Comparison of ENCODE assay signal across 13 cellular contexts in the genomic region with DNA sequence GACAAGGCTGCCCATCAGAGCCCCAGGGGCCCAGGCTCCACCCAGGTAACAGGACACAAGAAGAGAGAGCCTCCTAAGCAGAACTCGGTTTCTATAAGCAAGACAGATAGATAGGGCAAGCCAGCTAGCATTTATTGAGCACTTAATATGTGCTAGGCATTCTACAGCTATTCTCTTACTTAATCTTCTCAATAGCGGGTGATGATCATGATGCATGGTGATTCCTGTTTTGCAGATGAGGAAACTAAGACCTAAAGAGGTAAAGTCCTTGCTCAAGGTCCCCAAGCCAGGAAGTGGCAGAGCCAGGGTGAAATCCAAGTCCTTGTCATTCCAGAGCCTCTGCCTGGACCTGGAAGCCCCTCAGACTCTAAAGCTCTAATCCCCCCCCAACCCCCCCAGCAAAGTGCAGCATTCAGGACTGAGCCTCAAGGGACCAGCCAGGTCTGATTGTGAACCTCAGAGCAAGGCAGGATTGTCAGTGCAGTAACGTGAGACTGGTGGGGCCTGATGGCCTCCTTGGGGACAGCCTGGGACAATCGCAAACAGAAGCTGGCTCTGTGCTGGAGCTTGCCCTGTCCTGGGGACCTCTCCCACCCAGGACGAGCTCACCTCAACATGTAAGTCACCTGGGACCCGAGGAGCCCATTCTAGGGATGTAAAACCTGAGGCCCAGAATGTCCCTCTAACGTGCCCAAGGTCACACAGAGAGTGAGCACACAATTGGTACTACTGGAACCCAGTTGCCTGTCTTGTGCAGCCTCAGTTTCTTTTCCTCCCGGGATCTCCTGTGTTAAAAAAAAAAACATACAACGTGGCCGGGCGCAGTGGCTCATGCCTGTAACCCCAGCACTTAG. TPM values are rescaled to one million over a fixed set of nuclear protein-coding genes. Genes with fewer than 3 reads are reported as not detected.
A peak's percentile ranks its signal among the peaks of the same experiment; 100 is the strongest.
DNase-seq lines count a peak whose midpoint lies in the region; ATAC-seq and TF ChIP-seq lines count a peak whose summit lies in the region.
"Had no signal": no experiment of that assay in that cellular context is flagged by ENCODE, and none has a peak within 500 bp of the region (broad histone marks: within the 10 kb centered on the region; RNA-seq: fewer than 3 reads in every experiment).

No MANE protein-coding gene starts in this region.

- DNase-seq in CD4-positive, CD25-positive, alpha-beta regulatory T cell = no peak
- DNase-seq in left colon (no peak), NCI-H2107 treated with DMSO at 0.1 percent for 48 hours (lab: John Stamatoyannopoulos, UW; ENCODE audit: unreplicated experiment) (no peak), iPS-NIHi11 (ENCODE audit: low spot score) (no peak), NCI-H526 (lab: John Stamatoyannopoulos, UW) (no peak)
- DNase-seq: NCI-H1048, NCI-H748 treated with DMSO at 0.1 percent for 48 hours, SIG-M5 had no signal

- H3F3A ChIP-seq in OCI-LY1 (ENCODE audit: insufficient read depth, low read length) = no peaks in the 10 kb centered on the region

- ATAC-seq in CD4-positive, CD25-positive, alpha-beta regulatory T cell (ENCODE audit: low read depth in 2 of 2) = no peak
- ATAC-seq in left colon (peak; percentile 14), HG03280 (IDR thresholded peaks at IDR 0.05; ENCODE audit: unreplicated experiment) (no peak)

- H3K9me3 ChIP-seq in CD4-positive, CD25-positive, alpha-beta regulatory T cell (ENCODE audit: control insufficient read depth in 2 of 2, low read length in 2 of 2) = no peaks in the 10 kb centered on the region
- no peaks in the 10 kb centered on the region for H3K9me3 ChIP-seq in OCI-LY1 (ENCODE audit: low read length)
- H3K9me3 ChIP-seq in skeletal muscle tissue (ENCODE audit: control insufficient read depth in 3 of 3, low read length in 3 of 3) = peaks cover 0 to 2% (median 0%) of the 10 kb centered on the region in 3 donors
- H3K9me3 ChIP-seq: BE2C, HAP-1 had no signal

- H3K27ac ChIP-seq in CD4-positive, CD25-positive, alpha-beta regulatory T cell (ENCODE audit: insufficient read depth, low read length, poor library complexity, severe bottlenecking) = no peak overlapping the region
- H3K27ac ChIP-seq in OCI-LY1 (ENCODE audit: low read depth, low read length, poor library complexity, severe bottlenecking) (peak overlapping the region; percentile 59), skeletal muscle tissue (ENCODE audit: low read depth, low read length) (peak overlapping the region; percentile 64)

- H3K4me3 ChIP-seq in CD4-positive, CD25-positive, alpha-beta regulatory T cell (ENCODE audit: low read depth, low read length) = no peak overlapping the region
- H3K4me3 ChIP-seq in OCI-LY1 (ENCODE audit: low read depth, low read length, poor library complexity, severe bottlenecking) (no peak overlapping the region), skeletal muscle tissue (ENCODE audit: low read length in 3 of 3) (no peak overlapping the region)
- H3K4me3 ChIP-seq: HAP-1 had no signal

- H3K4me2 ChIP-seq in OCI-LY1 (ENCODE audit: low read length) = no peak overlapping the region

- H3K4me3 Mint-ChIP-seq in CD4-positive, CD25-positive, alpha-beta regulatory T cell = no peak overlapping the region

- H3K4me1 Mint-ChIP-seq in CD4-positive, CD25-positive, alpha-beta regulatory T cell = peaks cover 0 to 5% (median 0%) of the 10 kb centered on the region in 4 donors

- H3K79me2 ChIP-seq in OCI-LY1 (ENCODE audit: insufficient read depth, low read length) = no peaks in the 10 kb centered on the region

- H3K27me3 ChIP-seq in CD4-positive, CD25-positive, alpha-beta regulatory T cell (ENCODE audit: control insufficient read depth, insufficient read depth, low read length) = no peaks in the 10 kb centered on the region
- H3K27me3 ChIP-seq in OCI-LY1 (ENCODE audit: insufficient read depth, low read length) (no peaks in the 10 kb centered on the region), skeletal muscle tissue (ENCODE audit: control insufficient read depth in 3 of 3, insufficient read depth in 3 of 3, low read length in 3 of 3) (no peaks in the 10 kb centered on the region)
- H3K27me3 ChIP-seq: BE2C had no signal

- H4K20me1 ChIP-seq in OCI-LY1 (ENCODE audit: insufficient read depth, low read length) = no peaks in the 10 kb centered on the region

- no peaks in the 10 kb centered on the region for H3K9me2 ChIP-seq in OCI-LY1 (ENCODE audit: low read depth, low read length)

- H3K4me1 ChIP-seq in CD4-positive, CD25-positive, alpha-beta regulatory T cell (ENCODE audit: control insufficient read depth, insufficient read depth, low read length, poor library complexity, severe bottlenecking) = peaks cover 5% of the 10 kb centered on the region
- H3K4me1 ChIP-seq in OCI-LY1 (ENCODE audit: insufficient read depth, low read length, severe bottlenecking) = peaks cover 28% of the 10 kb centered on the region
- H3K4me1 ChIP-seq in skeletal muscle tissue (ENCODE audit: control insufficient read depth in 3 of 3, insufficient read depth in 3 of 3, low read length in 3 of 3) = peaks cover 9 to 19% (median 16%) of the 10 kb centered on the region in 3 donors
- H3K4me1 ChIP-seq: BE2C, HAP-1 had no signal

- no peaks in the 10 kb centered on the region for H3K36me3 ChIP-seq in CD4-positive, CD25-positive, alpha-beta regulatory T cell (ENCODE audit: control insufficient read depth, insufficient read depth, low read length)
- no peaks in the 10 kb centered on the region for H3K36me3 ChIP-seq in OCI-LY1 (ENCODE audit: insufficient read depth, low read length)
- H3K36me3 ChIP-seq in skeletal muscle tissue (ENCODE audit: control insufficient read depth in 3 of 3, insufficient read depth in 3 of 3, low read length in 3 of 3) = no peaks in the 10 kb centered on the region
- H3K36me3 ChIP-seq: BE2C, HAP-1 had no signal

- no peak for TF ChIP-seq CTCF in OCI-LY1 (IDR thresholded peaks at IDR 0.05; ENCODE audit: low read length)

- H3K27ac Mint-ChIP-seq in CD4-positive, CD25-positive, alpha-beta regulatory T cell = peak overlapping the region in 2 of 3 donors; percentile 57 to 62

- no peak overlapping the region for H3K9ac ChIP-seq in OCI-LY1 (ENCODE audit: low read length)
- peak overlapping the region in 1 of 3 donors; percentile 60 for H3K9ac ChIP-seq in skeletal muscle tissue (ENCODE audit: low read depth in 1 of 3, low read length in 3 of 3)

- intact Hi-C loops in left colon (cut with DNase I, micrococcal nuclease) = loop anchor here in 1 of 2 donors (10.0 kb wide), 1 partner anchor 238 kb away; no protein-coding TSS in a partner anchor

- H3K9me3 Mint-ChIP-seq in CD4-positive, CD25-positive, alpha-beta regulatory T cell = no peaks in the 10 kb centered on the region

- no peaks in the 10 kb centered on the region for H3K36me3 Mint-ChIP-seq in CD4-positive, CD25-positive, alpha-beta regulatory T cell

- H3K27me3 Mint-ChIP-seq in CD4-positive, CD25-positive, alpha-beta regulatory T cell = no peaks in the 10 kb centered on the region

- H2AFZ ChIP-seq in OCI-LY1 (ENCODE audit: low read length) = no peak overlapping the region

RNA-seq across cellular contexts. Expression of gene PTGIS, which starts 48.4 kb away (rescaled TPM):
- not detected for total RNA-seq in CD4-positive, CD25-positive, alpha-beta regulatory T cell
- not detected for polyA plus RNA-seq in CD4-positive, CD25-positive, alpha-beta regulatory T cell
- total RNA-seq in left colon (10 to 100 TPM in 1 of 2 donors, 1 to 10 TPM in 1; 4.5 to 13.0 TPM), skeletal muscle tissue (25.6 TPM)
